In the genomic region with DNA sequence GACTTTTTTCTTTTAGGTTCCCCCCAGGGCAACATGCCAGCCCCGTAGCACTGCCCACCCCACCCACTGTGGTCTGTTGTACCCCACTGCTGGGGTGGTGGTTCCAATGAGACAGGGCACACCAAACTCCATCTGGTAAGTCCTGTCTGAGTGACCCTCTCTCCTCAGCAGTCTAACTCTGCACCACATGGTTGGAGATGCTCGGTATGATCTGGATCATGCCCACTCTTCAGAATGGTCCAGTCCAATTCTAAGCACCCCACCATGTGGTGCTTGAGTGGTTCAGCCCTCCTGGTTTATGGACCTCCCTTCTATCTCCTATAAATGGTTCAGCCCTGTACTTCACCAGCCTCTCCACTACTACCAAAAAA, we compare ENCODE assay signal across 8 cellular contexts. TPM values are rescaled to one million over a fixed set of nuclear protein-coding genes. Genes with fewer than 3 reads are reported as not detected.
DNase-seq lines count a peak whose midpoint lies in the region; ATAC-seq and TF ChIP-seq lines count a peak whose summit lies in the region.

No MANE protein-coding gene starts in this region.

- intact Hi-C loops in Caco-2 (cut with micrococcal nuclease; ENCODE audit: unreplicated experiment), result loop anchor here (5.0 kb wide), 1 partner anchor 223 kb away; no protein-coding TSS in a partner anchor

- H3K36me3 ChIP-seq in Caco-2 (ENCODE audit: control insufficient read depth, insufficient read depth, low read length), result no peaks in the 10 kb centered on the region

- CTCF ChIA-PET in Caco-2 (lab: Charles Lee), result interaction anchor here (1.6 kb wide), 1 partner anchor 17 kb away, joined by 5 read pairs; a partner anchor contains a TSS

- peaks cover 65% of the 10 kb centered on the region for H3K36me3 Mint-ChIP-seq in Caco-2 (ENCODE audit: insufficient read depth, unreplicated experiment)
- no peaks in the 10 kb centered on the region for H3K36me3 Mint-ChIP-seq in natural killer cell treated with Interleukin-12 subunit alpha and Interleukin-12 subunit beta and Interleukin-15 and Interleukin-18, amount 100 ng/mL, for 72 hours

- H3K4me1 Mint-ChIP-seq in Caco-2 (ENCODE audit: low read depth, unreplicated experiment), result peaks cover 24% of the 10 kb centered on the region
- H3K4me1 Mint-ChIP-seq in natural killer cell treated with Interleukin-12 subunit alpha and Interleukin-12 subunit beta and Interleukin-15 and Interleukin-18, amount 100 ng/mL, for 72 hours (ENCODE audit: low read depth in 2 of 2), result peaks cover 71 to 76% of the 10 kb centered on the region in 2 donors

- POLR2A ChIA-PET in Caco-2 (lab: Charles Lee), result interaction anchor here (0.6 kb wide), 1 partner anchor 92 kb away, joined by 3 read pairs; a partner anchor contains a TSS

- no peak for TF ChIP-seq CTCF in Caco-2 (IDR thresholded peaks at IDR 0.05; ENCODE audit: insufficient read depth in 1 of 2, low read depth in 1 of 2, low read length in 1 of 2, severe bottlenecking in 1 of 2, unreplicated experiment in 1 of 2)
- no peak for TF ChIP-seq CTCF in astrocyte of the spinal cord (IDR thresholded peaks at IDR 0.05; ENCODE audit: low read depth, low read length)
- no peak for TF ChIP-seq CTCF in GM13977 (IDR thresholded peaks at IDR 0.05; ENCODE audit: extremely low read depth, insufficient read depth, missing control alignments)
- TF ChIP-seq CTCF in GM13976 (IDR thresholded peaks at IDR 0.05; ENCODE audit: borderline replicate concordance, control extremely low read depth, extremely low read depth, insufficient read depth, missing control alignments), result no peak

- no peaks in the 10 kb centered on the region for H3K9me3 ChIP-seq in Caco-2

- no peaks in the 10 kb centered on the region for H3K9me3 Mint-ChIP-seq in Caco-2 (ENCODE audit: unreplicated experiment)
- no peaks in the 10 kb centered on the region for H3K9me3 Mint-ChIP-seq in natural killer cell treated with Interleukin-12 subunit alpha and Interleukin-12 subunit beta and Interleukin-15 and Interleukin-18, amount 100 ng/mL, for 72 hours

- H3K4me3 ChIP-seq in Caco-2 (ENCODE audit: low read depth, low read length) (no peak overlapping the region), astrocyte of the spinal cord (ENCODE audit: low read depth, low read length) (no peak overlapping the region)

- H3K27me3 ChIP-seq in Caco-2 (replicated peaks; ENCODE audit: control insufficient read depth, insufficient read depth, low read length), result no peaks in the 10 kb centered on the region

- peak overlapping the region; percentile 82 for H3K4me3 Mint-ChIP-seq in Caco-2 (ENCODE audit: unreplicated experiment)
- peak overlapping the region; percentile 93 for H3K4me3 Mint-ChIP-seq in natural killer cell treated with Interleukin-12 subunit alpha and Interleukin-12 subunit beta and Interleukin-15 and Interleukin-18, amount 100 ng/mL, for 72 hours

- no peaks in the 10 kb centered on the region for H3K27me3 Mint-ChIP-seq in Caco-2 (ENCODE audit: insufficient read depth, unreplicated experiment)
- no peaks in the 10 kb centered on the region for H3K27me3 Mint-ChIP-seq in natural killer cell treated with Interleukin-12 subunit alpha and Interleukin-12 subunit beta and Interleukin-15 and Interleukin-18, amount 100 ng/mL, for 72 hours

- ATAC-seq in natural killer cell treated with Interleukin-12 subunit alpha and Interleukin-12 subunit beta and Interleukin-15 and Interleukin-18, amount 100 ng/mL, for 72 hours, result no peak

- peak overlapping the region; percentile 98 for H3K27ac Mint-ChIP-seq in Caco-2 (ENCODE audit: unreplicated experiment)
- peak overlapping the region in 1 of 2 donors; percentile 99 for H3K27ac Mint-ChIP-seq in natural killer cell treated with Interleukin-12 subunit alpha and Interleukin-12 subunit beta and Interleukin-15 and Interleukin-18, amount 100 ng/mL, for 72 hours

- in situ Hi-C loops in astrocyte of the spinal cord (cut with HindIII; ENCODE audit: low sequenced_read_pairs) (no loop called here), GM13977 (cut with MboI; ENCODE audit: low pct_unique_long_range_greater_than_20kb, low sequenced_read_pairs, unreplicated experiment) (no loop called here), GM13976 (cut with MboI; ENCODE audit: low sequenced_read_pairs, unreplicated experiment) (no loop called here)

- BruUV-seq in Caco-2 (replicated peaks; lab: Mats Ljungman, UMichigan), result no TSS peak

- peaks cover 30% of the 10 kb centered on the region for H3K4me1 ChIP-seq in Caco-2

- DNase-seq in Caco-2, result no peak
- peak; percentile 32 for DNase-seq in M059J (ENCODE audit: low read depth)
- peak; percentile 23 for DNase-seq in astrocyte of the spinal cord (ENCODE audit: low read depth, low spot score)
- DNase-seq in natural killer cell treated with Interleukin-12 subunit alpha and Interleukin-12 subunit beta and Interleukin-15 and Interleukin-18, amount 100 ng/mL, for 72 hours (ENCODE audit: low spot score), result peak; percentile 20
- DNase-seq in GM13977 (ENCODE audit: low spot score), result no peak
- DNase-seq in stimulated activated CD8-positive, alpha-beta memory T cell treated with anti-CD3 and anti-CD28 coated beads, Interleukin-4, amount 100 ng/mL, for 48 hours, result no peak
- DNase-seq in GM13976 (ENCODE audit: low spot score), result no peak
- DNase-seq in COLO829 (ENCODE audit: low spot score), result no peak

RNA-seq across cellular contexts. Expression of a gene that starts 5.9 kb away (rescaled TPM):
- total RNA-seq in Caco-2 (2022), result 27.4 and 27.9 TPM in 2 replicates
- 0.59 and 3.2 TPM in 2 replicates for total RNA-seq in M059J (2014; rRNA removed; shearing (Covaris generic))
- 10 to 100 TPM; 52.0 to 67.6 TPM for total RNA-seq in natural killer cell treated with Interleukin-12 subunit alpha and Interleukin-12 subunit beta and Interleukin-15 and Interleukin-18, amount 100 ng/mL, for 72 hours

RNA-seq across cellular contexts. Expression of a gene that starts 15.0 kb away (rescaled TPM):
- 2.5 and 3.2 TPM in 2 replicates for total RNA-seq in Caco-2 (2022)
- total RNA-seq in M059J (2014; rRNA removed; shearing (Covaris generic)), result 0.49 TPM in 1 of 2 replicates, not detected in the other
- total RNA-seq in natural killer cell treated with Interleukin-12 subunit alpha and Interleukin-12 subunit beta and Interleukin-15 and Interleukin-18, amount 100 ng/mL, for 72 hours, result 1 to 10 TPM; 2.4 to 2.7 TPM

RNA-seq across cellular contexts. Expression of a gene that starts 17.5 kb away (rescaled TPM):
- total RNA-seq in Caco-2 (2022), result 20.9 and 27.4 TPM in 2 replicates
- total RNA-seq in M059J (2014; rRNA removed; shearing (Covaris generic)), result 49.4 and 68.2 TPM in 2 replicates
- 100 to 1,000 TPM in 1 of 2 donors, 10 to 100 TPM in 1; 54.1 to 105 TPM for total RNA-seq in natural killer cell treated with Interleukin-12 subunit alpha and Interleukin-12 subunit beta and Interleukin-15 and Interleukin-18, amount 100 ng/mL, for 72 hours

RNA-seq across cellular contexts. Expression of a gene that starts 17.9 kb away (rescaled TPM):
- total RNA-seq in Caco-2 (2022), result 6.1 and 7.3 TPM in 2 replicates
- 6.6 and 14.2 TPM in 2 replicates for total RNA-seq in M059J (2014; rRNA removed; shearing (Covaris generic))
- total RNA-seq in natural killer cell treated with Interleukin-12 subunit alpha and Interleukin-12 subunit beta and Interleukin-15 and Interleukin-18, amount 100 ng/mL, for 72 hours, result 10 to 100 TPM; 11.3 to 12.9 TPM

RNA-seq across cellular contexts. Expression of a gene that starts 48.7 kb away (rescaled TPM):
- 27.9 and 34.7 TPM in 2 replicates for total RNA-seq in Caco-2 (2022)
- total RNA-seq in M059J (2014; rRNA removed; shearing (Covaris generic)), result 15.6 and 31.3 TPM in 2 replicates
- 100 to 1,000 TPM; 106 to 192 TPM for total RNA-seq in natural killer cell treated with Interleukin-12 subunit alpha and Interleukin-12 subunit beta and Interleukin-15 and Interleukin-18, amount 100 ng/mL, for 72 hours

Comparison
In these comparisons a context has a peak if more than half of its experiments do, and no peak if none do; other contexts are left out.
1. DNase-seq: peak in M059J (single experiment), astrocyte of the spinal cord (single experiment) and natural killer cell treated with Interleukin-12 subunit alpha and Interleukin-12 subunit beta and Interleukin-15 and Interleukin-18, amount 100 ng/mL, for 72 hours (single experiment); none in Caco-2 (0 of 2), GM13977 (single experiment), stimulated activated CD8-positive, alpha-beta memory T cell treated with anti-CD3 and anti-CD28 coated beads, Interleukin-4, amount 100 ng/mL, for 48 hours (single experiment), GM13976 (single experiment) and COLO829 (single experiment).